In the genomic region with DNA sequence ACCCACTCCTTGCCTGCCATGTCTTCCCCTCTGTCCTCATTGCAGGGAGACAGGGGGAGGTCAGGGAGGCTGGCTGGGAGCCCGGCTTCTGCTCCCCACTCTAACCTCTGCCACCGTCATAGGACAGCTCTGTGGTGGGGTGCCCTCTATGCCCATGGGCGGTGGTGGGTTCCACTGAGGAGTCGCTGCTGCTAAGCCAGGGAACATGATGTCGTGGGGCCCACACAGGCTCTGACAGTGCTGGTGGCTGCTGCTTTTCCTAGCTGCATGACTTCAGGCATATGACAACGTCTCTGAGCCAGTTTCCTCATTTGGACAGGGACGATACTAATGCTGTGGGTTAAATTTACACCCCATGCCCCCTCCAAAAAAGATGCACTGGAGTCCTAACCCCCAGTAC, we compare ENCODE assay signal across 1 cellular context.
TF ChIP-seq lines count a peak whose summit lies in the region.

No MANE protein-coding gene starts in this region.

TF ChIP-seq in IMR-90, 13 proteins besides CTCF, POLR2A, EP300 and RAD21:
- TF ChIP-seq RFX5 (IDR thresholded peaks at IDR 0.05; ENCODE audit: low read depth, low read length), result no peak
- TF ChIP-seq MXI1 (IDR thresholded peaks at IDR 0.05; ENCODE audit: borderline replicate concordance, low read depth, low read length), result no peak
- TF ChIP-seq, protein P1, sequence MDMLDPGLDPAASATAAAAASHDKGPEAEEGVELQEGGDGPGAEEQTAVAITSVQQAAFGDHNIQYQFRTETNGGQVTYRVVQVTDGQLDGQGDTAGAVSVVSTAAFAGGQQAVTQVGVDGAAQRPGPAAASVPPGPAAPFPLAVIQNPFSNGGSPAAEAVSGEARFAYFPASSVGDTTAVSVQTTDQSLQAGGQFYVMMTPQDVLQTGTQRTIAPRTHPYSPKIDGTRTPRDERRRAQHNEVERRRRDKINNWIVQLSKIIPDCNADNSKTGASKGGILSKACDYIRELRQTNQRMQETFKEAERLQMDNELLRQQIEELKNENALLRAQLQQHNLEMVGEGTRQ (IDR thresholded peaks at IDR 0.05; ENCODE audit: low read depth, low read length), result no peak
- no peak for TF ChIP-seq MAZ (IDR thresholded peaks at IDR 0.05; ENCODE audit: borderline replicate concordance, low read depth, low read length)
- TF ChIP-seq CEBPB (IDR thresholded peaks at IDR 0.05; ENCODE audit: low read depth, low read length), result no peak
- no peak for TF ChIP-seq ELK1 (IDR thresholded peaks at IDR 0.05; ENCODE audit: borderline replicate concordance, low read depth, low read length)
- no peak for TF ChIP-seq MAFK (IDR thresholded peaks at IDR 0.05; ENCODE audit: low read depth, low read length)
- TF ChIP-seq SMC3 (IDR thresholded peaks at IDR 0.05; ENCODE audit: low read depth, low read length), result no peak
